8 cellular contexts compared by ENCODE assay signal in genomic region chr1:109984190-109984455, GRCh38. TPM values are rescaled to one million over a fixed set of nuclear protein-coding genes. Genes with fewer than 3 reads are reported as not detected.
A peak's percentile ranks its signal among the peaks of the same experiment; 100 is the strongest.
DNase-seq lines count a peak whose midpoint lies in the region; TF ChIP-seq lines count a peak whose summit lies in the region.

No MANE protein-coding gene starts in this region.

- H3K9me3 ChIP-seq in H9 (ENCODE audit: control insufficient read depth, low read depth, low read length) (no peaks in the 10 kb centered on the region), SK-N-MC (ENCODE audit: low read depth, low read length) (no peaks in the 10 kb centered on the region), adrenal gland (replicated peaks in 1 of 3) (no peaks in the 10 kb centered on the region)

- no CpG with 5 or more reads among the region's 7 CpGs for WGBS in H9 (ENCODE audit: extremely low coverage, insufficient read length, low lambda C conversion rate)
- 7 to 17% (median 9%) methylated on average over 3 to 7 of the region's 7 CpGs for whole genome bisulfite sequencing in adrenal gland, 4 donors

- no peak overlapping the region; a peak in 1 of 7 replicates for H3K27ac Mint-ChIP-seq in H9

- H3K4me3 ChIP-seq in SK-N-MC = peak overlapping the region; percentile 79
- H3K4me3 ChIP-seq in fibroblast of villous mesenchyme (ENCODE audit: low read depth, low read length) = no peak overlapping the region
- H3K4me3 ChIP-seq in skin epidermis = peak overlapping the region in 1 of 7 experiments; percentile 64
- H3K4me3 ChIP-seq in adrenal gland = no peak overlapping the region

- H2BK15ac ChIP-seq in H9 (ENCODE audit: low read depth, low read length) = no peak overlapping the region

- no peak overlapping the region for H2BK120ac ChIP-seq in H9 (ENCODE audit: low read depth, low read length, poor library complexity, severe bottlenecking)

- no peak overlapping the region for H3T11ph ChIP-seq in H9 (ENCODE audit: low read length)

- no peaks in the 10 kb centered on the region for H3K27me3 ChIP-seq in H9 (ENCODE audit: insufficient read depth, low read length)
- no peaks in the 10 kb centered on the region for H3K27me3 ChIP-seq in adrenal gland

- DNase-seq in H9 (no peak), SK-N-MC (ENCODE audit: low read depth, low spot score) (no peak), fibroblast of villous mesenchyme (ENCODE audit: low read depth) (peak; percentile 69), adrenal gland (no peak), germinal center (ENCODE audit: low spot score) (no peak), GDM1 (lab: John Stamatoyannopoulos, UW) (no peak)
- DNase-seq in stimulated activated CD4-positive, alpha-beta T cell treated with anti-CD3 and anti-CD28 coated beads, Interleukin-4, amount 100 ng/mL, for 24 hours = no peak

- TF ChIP-seq POLR2A in adrenal gland (IDR thresholded peaks at IDR 0.05) = no peak

- no peak for TF ChIP-seq CTCF in H9 (conservative IDR thresholded peaks at IDR 0.05)
- TF ChIP-seq CTCF in fibroblast of villous mesenchyme (IDR thresholded peaks at IDR 0.05; ENCODE audit: insufficient read depth, low read depth, low read length) = no peak
- TF ChIP-seq CTCF in adrenal gland (IDR thresholded peaks at IDR 0.05) = no peak

- H2AK5ac ChIP-seq in H9 (ENCODE audit: insufficient read length, low read length) = no peak overlapping the region

- H3K18ac ChIP-seq in H9 (ENCODE audit: insufficient read length, low read depth, low read length) = no peak overlapping the region

- H3K4me1 ChIP-seq in H9 (ENCODE audit: insufficient read depth, low read length) (peaks cover 5% of the 10 kb centered on the region; the same call in 1 of the 2 replicates), adrenal gland (replicated peaks in 1 of 2) (peaks cover 26 to 33% of the 10 kb centered on the region in 2 donors)

- H4K20me1 ChIP-seq in H9 (ENCODE audit: control insufficient read depth, insufficient read depth, insufficient read length) = no peaks in the 10 kb centered on the region

- peaks cover 19% of the 10 kb centered on the region for H3K36me3 ChIP-seq in SK-N-MC (ENCODE audit: insufficient read depth, low read length)
- no peaks in the 10 kb centered on the region for H3K36me3 ChIP-seq in adrenal gland (replicated peaks in 1 of 2)

- H3K79me1 ChIP-seq in H9 (ENCODE audit: insufficient read depth, low read depth, low read length, poor library complexity, severe bottlenecking) = no peaks in the 10 kb centered on the region

- H3K56ac ChIP-seq in H9 (ENCODE audit: insufficient read length, low read depth, low read length) = no peak overlapping the region

- no peak overlapping the region for H2BK12ac ChIP-seq in H9 (ENCODE audit: insufficient read length, low read depth, low read length)

- H3K27ac ChIP-seq in H9 (ENCODE audit: insufficient read length, low read depth, low read length) = no peak overlapping the region
- H3K27ac ChIP-seq in SK-N-MC = no peak overlapping the region
- H3K27ac ChIP-seq in skin epidermis = peak overlapping the region in 16 of 21 experiments; percentile 34 to 98 (median 94)
- peak overlapping the region in 2 of 5 donors; percentile 96 to 98 for H3K27ac ChIP-seq in adrenal gland

- no peak overlapping the region for H3K4ac ChIP-seq in H9 (ENCODE audit: low read depth, low read length)

- no peak overlapping the region for H3K23ac ChIP-seq in H9 (ENCODE audit: insufficient read length, low read depth, low read length)

- H2BK5ac ChIP-seq in H9 (ENCODE audit: insufficient read length, low read length) = no peak overlapping the region

- peaks cover 5% of the 10 kb centered on the region for H3K23me2 ChIP-seq in H9 (ENCODE audit: insufficient read length, low read depth, low read length, poor library complexity, severe bottlenecking)

- no peak overlapping the region for H2BK20ac ChIP-seq in H9 (ENCODE audit: low read depth, low read length, poor library complexity, severe bottlenecking)

- H3K9ac ChIP-seq in H9 (ENCODE audit: extremely low read depth, insufficient read length, low read length) (no peak overlapping the region), SK-N-MC (ENCODE audit: insufficient read length) (peak overlapping the region; percentile 42)

- H4K8ac ChIP-seq in H9 (replicated peaks; ENCODE audit: insufficient read length, low read depth, low read length) = no peak overlapping the region

- no peak overlapping the region for H3K14ac ChIP-seq in H9 (ENCODE audit: insufficient read depth, low read length)

- H4K5ac ChIP-seq in H9 (ENCODE audit: insufficient read length, low read depth, low read length) = no peak overlapping the region

- H3K4me1 Mint-ChIP-seq in H9 = peaks cover 37 to 43% of the 10 kb centered on the region in 2 experiments

- H3K27me3 Mint-ChIP-seq in H9 (ENCODE audit: low read depth) = peaks cover 3% of the 10 kb centered on the region

- no peak overlapping the region for H4K91ac ChIP-seq in H9 (ENCODE audit: insufficient read length, low read depth, low read length)

- intact Hi-C loops in adrenal gland (cut with DNase I) = loop anchor here (5.0 to 10.0 kb wide), 5 partner anchors 57 to 439 kb away; partner anchors contain the start of genes CSF1 (in 1 of the 2), GNAI3 (in 1 of the 2) and GSTM4 (in 1 of the 2)

- no peaks in the 10 kb centered on the region for H3K9me3 Mint-ChIP-seq in H9

- peaks cover 14% of the 10 kb centered on the region; the same call in 1 of the 2 replicates for H3K79me2 ChIP-seq in H9 (ENCODE audit: insufficient read depth, low read length)

- no peak overlapping the region for H3K4me2 ChIP-seq in H9 (ENCODE audit: insufficient read depth, insufficient read length, low read length)

- H3K36me3 Mint-ChIP-seq in H9 (ENCODE audit: insufficient read depth in 1 of 3, low read depth in 3 of 3) = peaks cover 3 to 9% (median 5%) of the 10 kb centered on the region in 3 experiments; a peak in 4 of 7 replicates

- H2AFZ ChIP-seq in H9 (ENCODE audit: low read length) = no peak overlapping the region

- H3K4me3 Mint-ChIP-seq in H9 = peak overlapping the region; percentile 95 to 97; a peak in 2 of 5 replicates

RNA-seq across cellular contexts. Expression of gene AHCYL1, which starts 0.4 kb away (rescaled TPM):
- total RNA-seq in H9 (2021) = 86.0 and 89.0 TPM in 2 replicates
- total RNA-seq in fibroblast of villous mesenchyme = 49.0 and 66.9 TPM in 2 replicates
- total RNA-seq in adrenal gland = 100 to 1,000 TPM in 5 of 8 donors, 10 to 100 TPM in 3; 60.7 to 147 (median 114) TPM
- 100 to 1,000 TPM in 1 of 3 donors, 10 to 100 TPM in 2; 33.5 to 172 (median 37.7) TPM for polyA plus RNA-seq in adrenal gland

RNA-seq across cellular contexts. Expression of gene STRIP1, which starts 50.3 kb away (rescaled TPM):
- total RNA-seq in H9 (2021) (38.9 and 43.6 TPM in 2 replicates), fibroblast of villous mesenchyme (48.3 and 52.2 TPM in 2 replicates), adrenal gland (10 to 100 TPM; 25.0 to 45.7 (median 33.7) TPM)
- polyA plus RNA-seq in adrenal gland = 10 to 100 TPM; 22.3 to 22.5 (median 22.3) TPM

Comparison
In these comparisons a context has a peak if more than half of its experiments do, and no peak if none do; other contexts are left out.
1. H3K27ac ChIP-seq: peak in skin epidermis (16 of 21); none in H9 (single experiment) and SK-N-MC (single experiment).